8 cellular contexts compared by ENCODE assay signal in genomic region chr18:46250812-46251173, GRCh38.
A peak's percentile ranks its signal among the peaks of the same experiment; 100 is the strongest.
DNase-seq lines count a peak whose midpoint lies in the region; ATAC-seq lines count a peak whose summit lies in the region.

No MANE protein-coding gene starts in this region.

- H3K27ac Mint-ChIP-seq in dendritic cell treated with granulocyte-macrophage colony-stimulating factor and Interleukin-4, amounts not matched to agents 40 ng/mL and 50 ng/mL, for 4 days, result peak overlapping the region; percentile 79

- intact Hi-C loops in dendritic cell treated with granulocyte-macrophage colony-stimulating factor and Interleukin-4, amounts not matched to agents 40 ng/mL and 50 ng/mL, for 4 days (cut with micrococcal nuclease), result loop anchor here (5.0 kb wide), 1 partner anchor 78 kb away; a partner anchor contains a TSS
- intact Hi-C loops in sciatic nerve (cut with DNase I), result no loop called here

- DNase-seq in sciatic nerve (ENCODE audit: low spot score) (no peak), ecto neural progenitor cell (ENCODE audit: low spot score) (no peak)

- peak overlapping the region; percentile 53 for H3K4me3 Mint-ChIP-seq in dendritic cell treated with granulocyte-macrophage colony-stimulating factor and Interleukin-4, amounts not matched to agents 40 ng/mL and 50 ng/mL, for 4 days

- H3K4me1 Mint-ChIP-seq in dendritic cell treated with granulocyte-macrophage colony-stimulating factor and Interleukin-4, amounts not matched to agents 40 ng/mL and 50 ng/mL, for 4 days (ENCODE audit: low read depth), result peaks cover 36% of the 10 kb centered on the region

- no peaks in the 10 kb centered on the region for H3K27me3 Mint-ChIP-seq in dendritic cell treated with granulocyte-macrophage colony-stimulating factor and Interleukin-4, amounts not matched to agents 40 ng/mL and 50 ng/mL, for 4 days

- no peaks in the 10 kb centered on the region for H3K9me3 Mint-ChIP-seq in dendritic cell treated with granulocyte-macrophage colony-stimulating factor and Interleukin-4, amounts not matched to agents 40 ng/mL and 50 ng/mL, for 4 days

- ATAC-seq in GM19324 (IDR thresholded peaks at IDR 0.05; ENCODE audit: low FRiP score, unreplicated experiment), result peak; percentile 33
- peak; percentile 33 for ATAC-seq in HG03342 (IDR thresholded peaks at IDR 0.05; ENCODE audit: unreplicated experiment)
- ATAC-seq in sciatic nerve, result peak; percentile 17
- no peak for ATAC-seq in GM21619 (IDR thresholded peaks at IDR 0.05; ENCODE audit: unreplicated experiment)
- no peak for ATAC-seq in HG03439 (IDR thresholded peaks at IDR 0.05; ENCODE audit: unreplicated experiment)
- ATAC-seq in HG02885 (IDR thresholded peaks at IDR 0.05; ENCODE audit: poor library complexity, unreplicated experiment), result no peak

- peaks cover 38% of the 10 kb centered on the region for H3K36me3 Mint-ChIP-seq in dendritic cell treated with granulocyte-macrophage colony-stimulating factor and Interleukin-4, amounts not matched to agents 40 ng/mL and 50 ng/mL, for 4 days (ENCODE audit: low read depth)

Comparison
In these comparisons a context has a peak if more than half of its experiments do, and no peak if none do; other contexts are left out.
1. ATAC-seq: peak in GM19324 (single experiment), HG03342 (single experiment) and sciatic nerve (single experiment); none in GM21619 (single experiment), HG03439 (single experiment) and HG02885 (single experiment).